Comparison of ENCODE assay signal across 1 cellular context in the genomic region with DNA sequence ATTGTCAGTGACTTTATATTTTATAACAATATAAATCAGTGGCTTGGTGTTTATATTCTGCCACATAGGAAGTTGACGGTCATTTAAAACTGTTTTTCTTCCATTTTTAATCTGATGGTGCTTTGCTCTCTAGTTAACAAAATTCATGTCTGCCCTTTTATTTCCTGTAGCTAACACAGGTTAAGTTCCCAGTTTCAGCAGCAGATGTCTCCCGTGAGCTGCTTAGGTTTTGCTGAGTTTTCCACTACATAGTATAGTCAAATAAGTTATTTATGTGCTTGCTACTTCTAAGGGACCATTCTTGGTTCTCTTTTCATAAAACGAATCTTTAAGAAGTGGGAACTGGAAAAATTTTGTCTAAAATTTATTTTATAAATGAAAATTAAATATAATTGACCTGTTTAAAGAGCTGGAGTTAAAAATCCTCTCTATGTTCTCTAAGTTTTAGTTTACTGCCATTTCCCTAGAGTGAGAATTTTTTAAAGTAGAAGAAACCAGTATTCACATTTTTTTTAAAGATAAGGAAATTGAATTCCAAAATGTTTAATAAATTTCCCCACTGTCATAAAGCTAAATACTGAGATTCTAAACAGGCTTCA.
A peak's percentile ranks its signal among the peaks of the same experiment; 100 is the strongest.
TF ChIP-seq lines count a peak whose summit lies in the region.

No MANE protein-coding gene starts in this region.

TF ChIP-seq in GM12878, 131 proteins besides CTCF, POLR2A, EP300 and RAD21 (continued from another document and continues in another):
- TF ChIP-seq, protein P1, sequence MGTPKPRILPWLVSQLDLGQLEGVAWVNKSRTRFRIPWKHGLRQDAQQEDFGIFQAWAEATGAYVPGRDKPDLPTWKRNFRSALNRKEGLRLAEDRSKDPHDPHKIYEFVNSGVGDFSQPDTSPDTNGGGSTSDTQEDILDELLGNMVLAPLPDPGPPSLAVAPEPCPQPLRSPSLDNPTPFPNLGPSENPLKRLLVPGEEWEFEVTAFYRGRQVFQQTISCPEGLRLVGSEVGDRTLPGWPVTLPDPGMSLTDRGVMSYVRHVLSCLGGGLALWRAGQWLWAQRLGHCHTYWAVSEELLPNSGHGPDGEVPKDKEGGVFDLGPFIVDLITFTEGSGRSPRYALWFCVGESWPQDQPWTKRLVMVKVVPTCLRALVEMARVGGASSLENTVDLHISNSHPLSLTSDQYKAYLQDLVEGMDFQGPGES (IDR thresholded peaks at IDR 0.05) = no peak
- TF ChIP-seq GABPA (IDR thresholded peaks at IDR 0.05; ENCODE audit: low read depth) = no peak
- TF ChIP-seq, protein P2, sequence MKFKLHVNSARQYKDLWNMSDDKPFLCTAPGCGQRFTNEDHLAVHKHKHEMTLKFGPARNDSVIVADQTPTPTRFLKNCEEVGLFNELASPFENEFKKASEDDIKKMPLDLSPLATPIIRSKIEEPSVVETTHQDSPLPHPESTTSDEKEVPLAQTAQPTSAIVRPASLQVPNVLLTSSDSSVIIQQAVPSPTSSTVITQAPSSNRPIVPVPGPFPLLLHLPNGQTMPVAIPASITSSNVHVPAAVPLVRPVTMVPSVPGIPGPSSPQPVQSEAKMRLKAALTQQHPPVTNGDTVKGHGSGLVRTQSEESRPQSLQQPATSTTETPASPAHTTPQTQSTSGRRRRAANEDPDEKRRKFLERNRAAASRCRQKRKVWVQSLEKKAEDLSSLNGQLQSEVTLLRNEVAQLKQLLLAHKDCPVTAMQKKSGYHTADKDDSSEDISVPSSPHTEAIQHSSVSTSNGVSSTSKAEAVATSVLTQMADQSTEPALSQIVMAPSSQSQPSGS (IDR thresholded peaks at IDR 0.05; ENCODE audit: low read length) = no peak
- TF ChIP-seq, protein P3, sequence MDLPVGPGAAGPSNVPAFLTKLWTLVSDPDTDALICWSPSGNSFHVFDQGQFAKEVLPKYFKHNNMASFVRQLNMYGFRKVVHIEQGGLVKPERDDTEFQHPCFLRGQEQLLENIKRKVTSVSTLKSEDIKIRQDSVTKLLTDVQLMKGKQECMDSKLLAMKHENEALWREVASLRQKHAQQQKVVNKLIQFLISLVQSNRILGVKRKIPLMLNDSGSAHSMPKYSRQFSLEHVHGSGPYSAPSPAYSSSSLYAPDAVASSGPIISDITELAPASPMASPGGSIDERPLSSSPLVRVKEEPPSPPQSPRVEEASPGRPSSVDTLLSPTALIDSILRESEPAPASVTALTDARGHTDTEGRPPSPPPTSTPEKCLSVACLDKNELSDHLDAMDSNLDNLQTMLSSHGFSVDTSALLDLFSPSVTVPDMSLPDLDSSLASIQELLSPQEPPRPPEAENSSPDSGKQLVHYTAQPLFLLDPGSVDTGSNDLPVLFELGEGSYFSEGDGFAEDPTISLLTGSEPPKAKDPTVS (IDR thresholded peaks at IDR 0.05; ENCODE audit: low read depth, low read length) = no peak
- no peak for TF ChIP-seq NR2C2 (IDR thresholded peaks at IDR 0.05; ENCODE audit: borderline replicate concordance, control insufficient read depth, insufficient read length, low read depth)
- no peak for TF ChIP-seq MYC (IDR thresholded peaks at IDR 0.05; ENCODE audit: insufficient read depth, insufficient read length, insufficient replicate concordance, low read length, severe bottlenecking)
- TF ChIP-seq, protein P4, sequence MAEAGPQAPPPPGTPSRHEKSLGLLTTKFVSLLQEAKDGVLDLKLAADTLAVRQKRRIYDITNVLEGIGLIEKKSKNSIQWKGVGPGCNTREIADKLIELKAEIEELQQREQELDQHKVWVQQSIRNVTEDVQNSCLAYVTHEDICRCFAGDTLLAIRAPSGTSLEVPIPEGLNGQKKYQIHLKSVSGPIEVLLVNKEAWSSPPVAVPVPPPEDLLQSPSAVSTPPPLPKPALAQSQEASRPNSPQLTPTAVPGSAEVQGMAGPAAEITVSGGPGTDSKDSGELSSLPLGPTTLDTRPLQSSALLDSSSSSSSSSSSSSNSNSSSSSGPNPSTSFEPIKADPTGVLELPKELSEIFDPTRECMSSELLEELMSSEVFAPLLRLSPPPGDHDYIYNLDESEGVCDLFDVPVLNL (IDR thresholded peaks at IDR 0.05; ENCODE audit: low read depth, low read length) = no peak
- peak; percentile 69 for TF ChIP-seq YY1 (IDR thresholded peaks at IDR 0.05; ENCODE audit: low read depth, low read length)
- no peak for TF ChIP-seq CREM (IDR thresholded peaks at IDR 0.05; ENCODE audit: low read depth)
- 0 out of 2 replicates have a peak, but pooled peaks have one; percentile 33 for TF ChIP-seq ATF7 (IDR thresholded peaks at IDR 0.05; ENCODE audit: low read depth)
- TF ChIP-seq KAT2A (conservative IDR thresholded peaks at IDR 0.05; ENCODE audit: control insufficient read depth, low read depth, low read length) = no peak
- TF ChIP-seq, protein P5, sequence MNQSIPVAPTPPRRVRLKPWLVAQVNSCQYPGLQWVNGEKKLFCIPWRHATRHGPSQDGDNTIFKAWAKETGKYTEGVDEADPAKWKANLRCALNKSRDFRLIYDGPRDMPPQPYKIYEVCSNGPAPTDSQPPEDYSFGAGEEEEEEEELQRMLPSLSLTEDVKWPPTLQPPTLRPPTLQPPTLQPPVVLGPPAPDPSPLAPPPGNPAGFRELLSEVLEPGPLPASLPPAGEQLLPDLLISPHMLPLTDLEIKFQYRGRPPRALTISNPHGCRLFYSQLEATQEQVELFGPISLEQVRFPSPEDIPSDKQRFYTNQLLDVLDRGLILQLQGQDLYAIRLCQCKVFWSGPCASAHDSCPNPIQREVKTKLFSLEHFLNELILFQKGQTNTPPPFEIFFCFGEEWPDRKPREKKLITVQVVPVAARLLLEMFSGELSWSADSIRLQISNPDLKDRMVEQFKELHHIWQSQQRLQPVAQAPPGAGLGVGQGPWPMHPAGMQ (IDR thresholded peaks at IDR 0.05; ENCODE audit: borderline replicate concordance) = no peak
- TF ChIP-seq, protein P6, sequence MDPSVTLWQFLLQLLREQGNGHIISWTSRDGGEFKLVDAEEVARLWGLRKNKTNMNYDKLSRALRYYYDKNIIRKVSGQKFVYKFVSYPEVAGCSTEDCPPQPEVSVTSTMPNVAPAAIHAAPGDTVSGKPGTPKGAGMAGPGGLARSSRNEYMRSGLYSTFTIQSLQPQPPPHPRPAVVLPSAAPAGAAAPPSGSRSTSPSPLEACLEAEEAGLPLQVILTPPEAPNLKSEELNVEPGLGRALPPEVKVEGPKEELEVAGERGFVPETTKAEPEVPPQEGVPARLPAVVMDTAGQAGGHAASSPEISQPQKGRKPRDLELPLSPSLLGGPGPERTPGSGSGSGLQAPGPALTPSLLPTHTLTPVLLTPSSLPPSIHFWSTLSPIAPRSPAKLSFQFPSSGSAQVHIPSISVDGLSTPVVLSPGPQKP (IDR thresholded peaks at IDR 0.05; ENCODE audit: low read depth, low read length) = no peak
- TF ChIP-seq, protein P7, sequence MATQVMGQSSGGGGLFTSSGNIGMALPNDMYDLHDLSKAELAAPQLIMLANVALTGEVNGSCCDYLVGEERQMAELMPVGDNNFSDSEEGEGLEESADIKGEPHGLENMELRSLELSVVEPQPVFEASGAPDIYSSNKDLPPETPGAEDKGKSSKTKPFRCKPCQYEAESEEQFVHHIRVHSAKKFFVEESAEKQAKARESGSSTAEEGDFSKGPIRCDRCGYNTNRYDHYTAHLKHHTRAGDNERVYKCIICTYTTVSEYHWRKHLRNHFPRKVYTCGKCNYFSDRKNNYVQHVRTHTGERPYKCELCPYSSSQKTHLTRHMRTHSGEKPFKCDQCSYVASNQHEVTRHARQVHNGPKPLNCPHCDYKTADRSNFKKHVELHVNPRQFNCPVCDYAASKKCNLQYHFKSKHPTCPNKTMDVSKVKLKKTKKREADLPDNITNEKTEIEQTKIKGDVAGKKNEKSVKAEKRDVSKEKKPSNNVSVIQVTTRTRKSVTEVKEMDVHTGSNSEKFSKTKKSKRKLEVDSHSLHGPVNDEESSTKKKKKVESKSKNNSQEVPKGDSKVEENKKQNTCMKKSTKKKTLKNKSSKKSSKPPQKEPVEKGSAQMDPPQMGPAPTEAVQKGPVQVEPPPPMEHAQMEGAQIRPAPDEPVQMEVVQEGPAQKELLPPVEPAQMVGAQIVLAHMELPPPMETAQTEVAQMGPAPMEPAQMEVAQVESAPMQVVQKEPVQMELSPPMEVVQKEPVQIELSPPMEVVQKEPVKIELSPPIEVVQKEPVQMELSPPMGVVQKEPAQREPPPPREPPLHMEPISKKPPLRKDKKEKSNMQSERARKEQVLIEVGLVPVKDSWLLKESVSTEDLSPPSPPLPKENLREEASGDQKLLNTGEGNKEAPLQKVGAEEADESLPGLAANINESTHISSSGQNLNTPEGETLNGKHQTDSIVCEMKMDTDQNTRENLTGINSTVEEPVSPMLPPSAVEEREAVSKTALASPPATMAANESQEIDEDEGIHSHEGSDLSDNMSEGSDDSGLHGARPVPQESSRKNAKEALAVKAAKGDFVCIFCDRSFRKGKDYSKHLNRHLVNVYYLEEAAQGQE (IDR thresholded peaks at IDR 0.05; ENCODE audit: low read depth, low read length) = no peak
- TF ChIP-seq TBL1XR1 (IDR thresholded peaks at IDR 0.05; ENCODE audit: low read depth, low read length) = no peak
- no peak for TF ChIP-seq MYB (IDR thresholded peaks at IDR 0.05; ENCODE audit: borderline replicate concordance, low read depth, low read length)
- TF ChIP-seq, protein P8, sequence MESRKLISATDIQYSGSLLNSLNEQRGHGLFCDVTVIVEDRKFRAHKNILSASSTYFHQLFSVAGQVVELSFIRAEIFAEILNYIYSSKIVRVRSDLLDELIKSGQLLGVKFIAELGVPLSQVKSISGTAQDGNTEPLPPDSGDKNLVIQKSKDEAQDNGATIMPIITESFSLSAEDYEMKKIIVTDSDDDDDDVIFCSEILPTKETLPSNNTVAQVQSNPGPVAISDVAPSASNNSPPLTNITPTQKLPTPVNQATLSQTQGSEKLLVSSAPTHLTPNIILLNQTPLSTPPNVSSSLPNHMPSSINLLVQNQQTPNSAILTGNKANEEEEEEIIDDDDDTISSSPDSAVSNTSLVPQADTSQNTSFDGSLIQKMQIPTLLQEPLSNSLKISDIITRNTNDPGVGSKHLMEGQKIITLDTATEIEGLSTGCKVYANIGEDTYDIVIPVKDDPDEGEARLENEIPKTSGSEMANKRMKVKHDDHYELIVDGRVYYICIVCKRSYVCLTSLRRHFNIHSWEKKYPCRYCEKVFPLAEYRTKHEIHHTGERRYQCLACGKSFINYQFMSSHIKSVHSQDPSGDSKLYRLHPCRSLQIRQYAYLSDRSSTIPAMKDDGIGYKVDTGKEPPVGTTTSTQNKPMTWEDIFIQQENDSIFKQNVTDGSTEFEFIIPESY (IDR thresholded peaks at IDR 0.05) = no peak
- peak; percentile 6; the same call in 1 of the 2 replicates for TF ChIP-seq RUNX3 (IDR thresholded peaks at IDR 0.05; ENCODE audit: low read length)
- TF ChIP-seq, protein P9, sequence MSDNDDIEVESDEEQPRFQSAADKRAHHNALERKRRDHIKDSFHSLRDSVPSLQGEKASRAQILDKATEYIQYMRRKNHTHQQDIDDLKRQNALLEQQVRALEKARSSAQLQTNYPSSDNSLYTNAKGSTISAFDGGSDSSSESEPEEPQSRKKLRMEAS (IDR thresholded peaks at IDR 0.05; ENCODE audit: low read depth, low read length) = no peak
- no peak for TF ChIP-seq MEF2B (IDR thresholded peaks at IDR 0.05; ENCODE audit: partially characterized antibody, poor library complexity, severe bottlenecking)
- TF ChIP-seq NFYA (IDR thresholded peaks at IDR 0.05; ENCODE audit: borderline replicate concordance, low read depth, low read length) = no peak
- TF ChIP-seq STAT1 (conservative IDR thresholded peaks at IDR 0.05) = no peak
- no peak for TF ChIP-seq ZNF274 (IDR thresholded peaks at IDR 0.05; ENCODE audit: insufficient read depth, insufficient read length)
- no peak for TF ChIP-seq SMAD1 (IDR thresholded peaks at IDR 0.05; ENCODE audit: low read depth, partially characterized antibody)
- no peak for TF ChIP-seq ZNF217 (IDR thresholded peaks at IDR 0.05)
- no peak for TF ChIP-seq TAF1 (IDR thresholded peaks at IDR 0.05; ENCODE audit: borderline replicate concordance, low read depth, low read length)
- no peak for TF ChIP-seq ASH2L (IDR thresholded peaks at IDR 0.05; ENCODE audit: borderline replicate concordance, low read depth)
- no peak for TF ChIP-seq ETV6 (conservative IDR thresholded peaks at IDR 0.05 in 1 of 2, IDR thresholded peaks at IDR 0.05 in 1 of 2; ENCODE audit: borderline replicate concordance in 1 of 2, low read depth in 1 of 2)
- no peak for TF ChIP-seq PAX5 (IDR thresholded peaks at IDR 0.05; ENCODE audit: borderline replicate concordance, low read depth, low read length)
- TF ChIP-seq ZNF384 (IDR thresholded peaks at IDR 0.05; ENCODE audit: borderline replicate concordance, low read depth, low read length) = no peak
- no peak for TF ChIP-seq ZBED1 (IDR thresholded peaks at IDR 0.05; ENCODE audit: borderline replicate concordance)
- TF ChIP-seq, protein P10, sequence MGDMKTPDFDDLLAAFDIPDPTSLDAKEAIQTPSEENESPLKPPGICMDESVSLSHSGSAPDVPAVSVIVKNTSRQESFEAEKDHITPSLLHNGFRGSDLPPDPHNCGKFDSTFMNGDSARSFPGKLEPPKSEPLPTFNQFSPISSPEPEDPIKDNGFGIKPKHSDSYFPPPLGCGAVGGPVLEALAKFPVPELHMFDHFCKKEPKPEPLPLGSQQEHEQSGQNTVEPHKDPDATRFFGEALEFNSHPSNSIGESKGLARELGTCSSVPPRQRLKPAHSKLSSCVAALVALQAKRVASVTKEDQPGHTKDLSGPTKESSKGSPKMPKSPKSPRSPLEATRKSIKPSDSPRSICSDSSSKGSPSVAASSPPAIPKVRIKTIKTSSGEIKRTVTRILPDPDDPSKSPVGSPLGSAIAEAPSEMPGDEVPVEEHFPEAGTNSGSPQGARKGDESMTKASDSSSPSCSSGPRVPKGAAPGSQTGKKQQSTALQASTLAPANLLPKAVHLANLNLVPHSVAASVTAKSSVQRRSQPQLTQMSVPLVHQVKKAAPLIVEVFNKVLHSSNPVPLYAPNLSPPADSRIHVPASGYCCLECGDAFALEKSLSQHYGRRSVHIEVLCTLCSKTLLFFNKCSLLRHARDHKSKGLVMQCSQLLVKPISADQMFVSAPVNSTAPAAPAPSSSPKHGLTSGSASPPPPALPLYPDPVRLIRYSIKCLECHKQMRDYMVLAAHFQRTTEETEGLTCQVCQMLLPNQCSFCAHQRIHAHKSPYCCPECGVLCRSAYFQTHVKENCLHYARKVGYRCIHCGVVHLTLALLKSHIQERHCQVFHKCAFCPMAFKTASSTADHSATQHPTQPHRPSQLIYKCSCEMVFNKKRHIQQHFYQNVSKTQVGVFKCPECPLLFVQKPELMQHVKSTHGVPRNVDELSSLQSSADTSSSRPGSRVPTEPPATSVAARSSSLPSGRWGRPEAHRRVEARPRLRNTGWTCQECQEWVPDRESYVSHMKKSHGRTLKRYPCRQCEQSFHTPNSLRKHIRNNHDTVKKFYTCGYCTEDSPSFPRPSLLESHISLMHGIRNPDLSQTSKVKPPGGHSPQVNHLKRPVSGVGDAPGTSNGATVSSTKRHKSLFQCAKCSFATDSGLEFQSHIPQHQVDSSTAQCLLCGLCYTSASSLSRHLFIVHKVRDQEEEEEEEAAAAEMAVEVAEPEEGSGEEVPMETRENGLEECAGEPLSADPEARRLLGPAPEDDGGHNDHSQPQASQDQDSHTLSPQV (IDR thresholded peaks at IDR 0.05) = 0 out of 2 replicates have a peak, but pooled peaks have one; percentile 43
- no peak for TF ChIP-seq PML (IDR thresholded peaks at IDR 0.05; ENCODE audit: low read length)
- no peak for TF ChIP-seq RFX5 (IDR thresholded peaks at IDR 0.05; ENCODE audit: low read depth, low read length)
- TF ChIP-seq STAT3 (IDR thresholded peaks at IDR 0.05; ENCODE audit: low read depth, low read length) = no peak
- no peak for TF ChIP-seq KLF5 (IDR thresholded peaks at IDR 0.05; ENCODE audit: partially characterized antibody)
- TF ChIP-seq SREBF1 (IDR thresholded peaks at IDR 0.05; ENCODE audit: low read length) = no peak
